Comparison of ENCODE assay signal across 8 cellular contexts in the genomic region with DNA sequence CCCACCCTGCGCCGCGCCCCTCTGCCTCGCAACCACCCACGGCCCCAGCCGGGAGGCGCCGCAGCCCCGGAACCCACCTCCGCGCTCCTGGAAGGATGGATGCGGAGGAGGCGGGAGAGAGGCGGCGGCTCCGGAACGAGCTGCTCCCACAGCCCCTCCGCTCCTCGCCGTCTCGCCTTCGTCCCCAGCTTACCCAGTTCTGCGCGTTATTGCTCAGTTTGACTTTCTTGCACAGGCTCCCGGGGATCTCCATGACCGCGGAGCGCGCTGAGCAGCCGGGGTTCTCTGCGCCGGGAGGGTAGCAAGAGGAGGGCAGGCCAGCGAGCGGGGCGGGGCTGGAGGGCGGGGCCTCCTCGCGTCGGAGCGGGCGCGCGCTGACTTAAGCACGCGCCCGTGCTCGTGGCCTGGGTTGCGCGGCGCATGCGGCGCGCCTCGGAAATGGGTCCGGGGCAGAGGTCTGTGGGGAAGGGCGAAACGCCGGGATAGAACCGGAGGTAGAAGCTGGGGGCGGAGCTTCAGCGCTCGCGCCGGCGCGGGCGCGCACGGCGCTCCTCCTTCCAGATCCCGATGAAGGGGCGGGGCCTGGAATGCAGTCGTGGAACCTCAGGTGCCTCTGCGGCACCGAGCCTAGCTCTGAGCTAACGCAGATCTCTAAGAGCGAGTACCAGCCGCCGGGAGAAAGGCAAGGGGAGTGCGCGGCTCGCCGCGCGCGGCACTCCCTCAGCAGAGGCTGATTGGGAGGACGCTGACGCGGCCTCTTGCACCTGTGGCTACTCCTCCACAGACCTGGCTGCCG. TPM values are rescaled to one million over a fixed set of nuclear protein-coding genes. Genes with fewer than 3 reads are reported as not detected.
DNase-seq lines count a peak whose midpoint lies in the region; ATAC-seq and TF ChIP-seq lines count a peak whose summit lies in the region.

A gene (minus strand): TSS at position 308 of the 796 bp plus-strand sequence. CDS start 55 bp downstream, at position 253.

- peak within 1 kb of the TSS; percentile 92 for H3K27ac ChIP-seq in left ventricle myocardium inferior (replicated peaks)
- peak within 1 kb of the TSS; percentile 92 for H3K27ac ChIP-seq in upper lobe of right lung

- no peaks in the 10 kb centered on the region for H3K9me3 Mint-ChIP-seq in progenitor cell of endocrine pancreas (ENCODE audit: low read depth)

- peaks cover 6% of the 10 kb centered on the region for H3K36me3 Mint-ChIP-seq in T-helper 17 cell (ENCODE audit: low read depth)
- peaks cover 8% of the 10 kb centered on the region for H3K36me3 Mint-ChIP-seq in progenitor cell of endocrine pancreas (ENCODE audit: insufficient read depth)

- peak; percentile 72 to 84 for DNase-seq in NCI-H187 (lab: John Stamatoyannopoulos, UW)
- peak; percentile 93 to 97 (median 93) for DNase-seq in T-helper 17 cell
- DNase-seq in amygdala (lab: John Stamatoyannopoulos, UW) = peak; percentile 28 to 97 (median 92)
- peak; percentile 96 for DNase-seq in left ventricle myocardium inferior
- peak; percentile 91 for DNase-seq in progenitor cell of endocrine pancreas (ENCODE audit: low spot score, unreplicated experiment)
- peak; percentile 99 for DNase-seq in upper lobe of right lung

- intact Hi-C loops in left ventricle myocardium inferior (cut with micrococcal nuclease) (no loop called here), upper lobe of right lung (cut with DNase I) (no loop called here)

- H3K9me3 ChIP-seq in T-helper 17 cell (ENCODE audit: control insufficient read depth, low read length, poor library complexity, severe bottlenecking) = no peaks in the 10 kb centered on the region
- no peaks in the 10 kb centered on the region for H3K9me3 ChIP-seq in left ventricle myocardium inferior (replicated peaks)
- no peaks in the 10 kb centered on the region for H3K9me3 ChIP-seq in upper lobe of right lung

- H3K27me3 ChIP-seq in left ventricle myocardium inferior (ENCODE audit: low read depth) (no peaks in the 10 kb centered on the region), upper lobe of right lung (no peaks in the 10 kb centered on the region)

- peak within 1 kb of the TSS; percentile 95 for H3K4me3 Mint-ChIP-seq in T-helper 17 cell
- peak within 1 kb of the TSS; percentile 98 for H3K4me3 Mint-ChIP-seq in progenitor cell of endocrine pancreas (ENCODE audit: low read depth)

- peaks cover 40% of the 10 kb centered on the region for H3K4me1 Mint-ChIP-seq in T-helper 17 cell
- H3K4me1 Mint-ChIP-seq in progenitor cell of endocrine pancreas (ENCODE audit: low read depth) = peaks cover 39% of the 10 kb centered on the region

- peak within 1 kb of the TSS; percentile 93 for H3K4me3 ChIP-seq in left ventricle myocardium inferior
- H3K4me3 ChIP-seq in upper lobe of right lung = peak within 1 kb of the TSS; percentile 99

- no peaks in the 10 kb centered on the region for H3K36me3 ChIP-seq in left ventricle myocardium inferior
- H3K36me3 ChIP-seq in upper lobe of right lung = no peaks in the 10 kb centered on the region

- H3K4me1 ChIP-seq in left ventricle myocardium inferior (peaks cover 28% of the 10 kb centered on the region), upper lobe of right lung (no peaks in the 10 kb centered on the region)

- ATAC-seq in GM18502 (IDR thresholded peaks at IDR 0.05; ENCODE audit: poor library complexity, unreplicated experiment) = peak; percentile 87
- ATAC-seq in HG02943 (IDR thresholded peaks at IDR 0.05; ENCODE audit: low read depth, unreplicated experiment) = peak; percentile 80
- peak; percentile 88 for ATAC-seq in T-helper 17 cell
- peak; percentile 98 for ATAC-seq in upper lobe of right lung

- TF ChIP-seq CTCF in left ventricle myocardium inferior (IDR thresholded peaks at IDR 0.05; ENCODE audit: borderline replicate concordance) (no peak), progenitor cell of endocrine pancreas (IDR thresholded peaks at IDR 0.05; ENCODE audit: unreplicated experiment) (no peak), upper lobe of right lung (IDR thresholded peaks at IDR 0.05) (no peak)

- H3K27me3 Mint-ChIP-seq in T-helper 17 cell = no peaks in the 10 kb centered on the region
- no peaks in the 10 kb centered on the region for H3K27me3 Mint-ChIP-seq in progenitor cell of endocrine pancreas

- peak within 1 kb of the TSS; percentile 82 for H3K27ac Mint-ChIP-seq in T-helper 17 cell
- H3K27ac Mint-ChIP-seq in progenitor cell of endocrine pancreas = peak within 1 kb of the TSS; percentile 98

RNA-seq across cellular contexts. Expression of the gene that starts here (rescaled TPM):
- total RNA-seq in T-helper 17 cell = 10 to 100 TPM; 13.1 to 14.8 TPM
- total RNA-seq in left ventricle myocardium inferior = 10.0 TPM
- total RNA-seq in progenitor cell of endocrine pancreas = 136 and 146 TPM in 2 replicates
- total RNA-seq in upper lobe of right lung = 70.8 TPM

Comparison
In these comparisons a context has a peak if more than half of its experiments do, and no peak if none do; other contexts are left out.
1. Peak in every context shown above with its lines: DNase-seq, ATAC-seq, H3K4me3 ChIP-seq and H3K27ac ChIP-seq.